ENCODE assay signal across 14 cellular contexts in genomic region chr12:29158364-29158763, GRCh38. TPM values are rescaled to one million over a fixed set of nuclear protein-coding genes. Genes with fewer than 3 reads are reported as not detected.
DNase-seq lines count a peak whose midpoint lies in the region; ATAC-seq, FAIRE-seq and TF ChIP-seq lines count a peak whose summit lies in the region.
"Had no signal": no experiment of that assay in that cellular context is flagged by ENCODE, and none has a peak within 500 bp of the region (broad histone marks: within the 10 kb centered on the region; RNA-seq: fewer than 3 reads in every experiment).

No MANE protein-coding gene starts in this region.

- H3K27ac Mint-ChIP-seq in astrocyte (ENCODE audit: unreplicated experiment) = no peak overlapping the region
- no peak overlapping the region for H3K27ac Mint-ChIP-seq in type B pancreatic cell
- H3K27ac Mint-ChIP-seq: activated CD8-positive, alpha-beta memory T cell treated with anti-CD3 and anti-CD28 coated beads, Interleukin-2, amount 10 ng/mL, durations not matched to agents 7 days and 5 days had no signal

- H3K79me2 ChIP-seq in astrocyte (ENCODE audit: insufficient read depth, low read length) = peaks cover 18% of the 10 kb centered on the region

- no peak overlapping the region for H3K14ac ChIP-seq in mesenchymal stem cell (ENCODE audit: low read length in 2 of 2)

- peaks cover 7% of the 10 kb centered on the region for H3K79me1 ChIP-seq in mesenchymal stem cell (replicated peaks; ENCODE audit: low read length, poor library complexity, severe bottlenecking)

- H3K36me3 ChIP-seq in astrocyte (ENCODE audit: insufficient read depth, low read length) (no peaks in the 10 kb centered on the region), mesenchymal stem cell (ENCODE audit: control insufficient read depth in 1 of 2, insufficient read depth in 2 of 2, low read depth in 1 of 2, low read length in 2 of 2) (no peaks in the 10 kb centered on the region)

- no peak overlapping the region for H3K4me3 ChIP-seq in astrocyte (ENCODE audit: insufficient read depth, low read depth, low read length)
- no peak overlapping the region for H3K4me3 ChIP-seq in mesenchymal stem cell (ENCODE audit: insufficient read depth in 1 of 2, low read depth in 1 of 2, low read length in 2 of 2)

- no peak for TF ChIP-seq CTCF in astrocyte (IDR thresholded peaks at IDR 0.05; ENCODE audit: insufficient read depth, low read depth, low read length)
- TF ChIP-seq CTCF in type B pancreatic cell (conservative IDR thresholded peaks at IDR 0.05) = no peak

- H2BK5ac ChIP-seq in mesenchymal stem cell (ENCODE audit: low read depth, low read length, poor library complexity, severe bottlenecking) = no peak overlapping the region

- H3K36me3 Mint-ChIP-seq in astrocyte (ENCODE audit: low read depth, unreplicated experiment) (peaks cover 2% of the 10 kb centered on the region), type B pancreatic cell (peaks cover 19% of the 10 kb centered on the region)

- no peak overlapping the region for H2AFZ ChIP-seq in astrocyte (ENCODE audit: low read depth, low read length)
- H2AFZ ChIP-seq in mesenchymal stem cell (ENCODE audit: low read depth, low read length) = no peak overlapping the region

- H4K20me1 ChIP-seq in astrocyte (ENCODE audit: insufficient read depth, low read length) = no peaks in the 10 kb centered on the region

- FAIRE-seq in astrocyte (lab: Jason Lieb, UNC) = no peak

- H3K27me3 ChIP-seq in astrocyte (ENCODE audit: insufficient read depth, low read length) (no peaks in the 10 kb centered on the region), mesenchymal stem cell (ENCODE audit: control insufficient read depth in 1 of 2, insufficient read depth in 1 of 2, low read length in 2 of 2) (no peaks in the 10 kb centered on the region)

- no peak overlapping the region for H2BK15ac ChIP-seq in mesenchymal stem cell (ENCODE audit: low read depth, poor library complexity, severe bottlenecking)

- ATAC-seq in HG03280 (IDR thresholded peaks at IDR 0.05; ENCODE audit: unreplicated experiment) (no peak), HG02970 (IDR thresholded peaks at IDR 0.05; ENCODE audit: low FRiP score, unreplicated experiment) (no peak)
- ATAC-seq: activated CD8-positive, alpha-beta memory T cell treated with anti-CD3 and anti-CD28 coated beads, Interleukin-2, amount 10 ng/mL, durations not matched to agents 7 days and 5 days had no signal

- no peaks in the 10 kb centered on the region for H3K4me1 Mint-ChIP-seq in astrocyte (ENCODE audit: low read depth, unreplicated experiment)
- H3K4me1 Mint-ChIP-seq in type B pancreatic cell (ENCODE audit: unreplicated experiment) = peaks cover 2% of the 10 kb centered on the region

- H3K27me3 Mint-ChIP-seq in astrocyte (ENCODE audit: low read depth, unreplicated experiment) (no peaks in the 10 kb centered on the region), type B pancreatic cell (peaks cover 3% of the 10 kb centered on the region)
- H3K27me3 Mint-ChIP-seq: activated CD8-positive, alpha-beta memory T cell treated with anti-CD3 and anti-CD28 coated beads, Interleukin-2, amount 10 ng/mL, durations not matched to agents 7 days and 5 days had no signal

- H3K9me3 ChIP-seq in astrocyte (ENCODE audit: insufficient read depth, low read depth, low read length) (no peaks in the 10 kb centered on the region), mesenchymal stem cell (ENCODE audit: control insufficient read depth, low read length) (no peaks in the 10 kb centered on the region)

- no peak overlapping the region for H3K4ac ChIP-seq in mesenchymal stem cell (ENCODE audit: low read depth in 1 of 2, low read length in 2 of 2)

- no peak overlapping the region for H4K91ac ChIP-seq in mesenchymal stem cell (ENCODE audit: low read length)

- no peak overlapping the region for H3K9ac ChIP-seq in astrocyte (ENCODE audit: low read length)
- H3K9ac ChIP-seq in mesenchymal stem cell (ENCODE audit: low read length) = no peak overlapping the region

- no peak overlapping the region for H4K8ac ChIP-seq in mesenchymal stem cell (ENCODE audit: low read length)

- H3K4me3 Mint-ChIP-seq in astrocyte (ENCODE audit: unreplicated experiment) (no peak overlapping the region), type B pancreatic cell (no peak overlapping the region)
- H3K4me3 Mint-ChIP-seq: activated CD8-positive, alpha-beta memory T cell treated with anti-CD3 and anti-CD28 coated beads, Interleukin-2, amount 10 ng/mL, durations not matched to agents 7 days and 5 days had no signal

- no peak overlapping the region for H3K18ac ChIP-seq in mesenchymal stem cell (ENCODE audit: low read depth in 1 of 2, low read length in 2 of 2)

- H3K9me3 Mint-ChIP-seq in astrocyte (ENCODE audit: unreplicated experiment) (no peaks in the 10 kb centered on the region), type B pancreatic cell (no peaks in the 10 kb centered on the region)

- H2AK5ac ChIP-seq in mesenchymal stem cell (ENCODE audit: low read length, severe bottlenecking) = no peak overlapping the region

- peak overlapping the region; percentile 68 for H3K27ac ChIP-seq in astrocyte (ENCODE audit: low read depth, low read length)
- H3K27ac ChIP-seq in mesenchymal stem cell (ENCODE audit: low read length, poor library complexity, severe bottlenecking) = peak overlapping the region; percentile 5

- no peak overlapping the region for H2BK120ac ChIP-seq in mesenchymal stem cell (ENCODE audit: low read depth, low read length)

- H3K4me2 ChIP-seq in astrocyte (ENCODE audit: low read length) (peak overlapping the region; percentile 24), mesenchymal stem cell (ENCODE audit: low read length, poor library complexity, severe bottlenecking) (no peak overlapping the region)

- H3K4me1 ChIP-seq in astrocyte (ENCODE audit: insufficient read depth, low read length) (peaks cover 20% of the 10 kb centered on the region), mesenchymal stem cell (ENCODE audit: control insufficient read depth, insufficient read depth, low read depth, low read length) (peaks cover 4% of the 10 kb centered on the region)

- in situ Hi-C loops in KBM-7 (cut with MboI; ENCODE audit: low pct_unique_long_range_greater_than_20kb, low sequenced_read_pairs) = no loop called here

- H3K23ac ChIP-seq in mesenchymal stem cell (ENCODE audit: low read length in 2 of 2) = no peak overlapping the region

- 100% methylated on average over 2 of the region's 2 CpGs for WGBS in mesenchymal stem cell

- peak; percentile 79 to 83 for DNase-seq in AML-193 (lab: John Stamatoyannopoulos, UW)
- peak; percentile 67 for DNase-seq in KBM-7
- DNase-seq in astrocyte (ENCODE audit: low read depth) = no peak
- peak; percentile 38 for DNase-seq in mesenchymal stem cell
- DNase-seq in activated CD8-positive, alpha-beta memory T cell treated with anti-CD3 and anti-CD28 coated beads, Interleukin-2, amount 50 U/mL, for 4 hours = no peak
- no peak for DNase-seq in type B pancreatic cell (ENCODE audit: extremely low spot score, unreplicated experiment)
- DNase-seq: activated CD4-positive, CD25-positive, alpha-beta regulatory T cell; activated CD8-positive, alpha-beta memory T cell treated with anti-CD3 and anti-CD28 coated beads, Interleukin-2, amount 10 ng/mL, durations not matched to agents 7 days and 5 days; activated naive CD4-positive, alpha-beta T cell treated with Interleukin-2 at 50 U/mL for 16 hours; NCI-H1048; NCI-H2227 treated with DMSO at 0.1 percent for 48 hours; stimulated activated CD4-positive, alpha-beta T cell treated with anti-CD3 and anti-CD28 coated beads, Interleukin-4, amount 100 ng/mL, for 24 hours had no signal

- H2BK12ac ChIP-seq in mesenchymal stem cell (ENCODE audit: low read length in 2 of 2) = no peak overlapping the region

RNA-seq across cellular contexts. Expression of gene FAR2, which starts 9.3 kb away (rescaled TPM):
- total RNA-seq in astrocyte (3.3 and 3.9 TPM in 2 replicates), type B pancreatic cell (ENCODE audit: low replicate concordance) (15.9 and 34.3 TPM in 2 replicates)
- polyA plus RNA-seq in mesenchymal stem cell (2013, experiment 1 of 2) = 42.4 TPM
- polyA plus RNA-seq in mesenchymal stem cell (2013, experiment 2 of 2) = 39.5 TPM

Comparison
In these comparisons a context has a peak if more than half of its experiments do, and no peak if none do; other contexts are left out.
1. DNase-seq: peak in AML-193 (2 of 2), KBM-7 (single experiment) and mesenchymal stem cell (single experiment); none in astrocyte (single experiment), activated CD8-positive, alpha-beta memory T cell treated with anti-CD3 and anti-CD28 coated beads, Interleukin-2, amount 50 U/mL, for 4 hours (single experiment) and type B pancreatic cell (single experiment).